Comparison of ENCODE assay signal across 8 cellular contexts in the genomic region with DNA sequence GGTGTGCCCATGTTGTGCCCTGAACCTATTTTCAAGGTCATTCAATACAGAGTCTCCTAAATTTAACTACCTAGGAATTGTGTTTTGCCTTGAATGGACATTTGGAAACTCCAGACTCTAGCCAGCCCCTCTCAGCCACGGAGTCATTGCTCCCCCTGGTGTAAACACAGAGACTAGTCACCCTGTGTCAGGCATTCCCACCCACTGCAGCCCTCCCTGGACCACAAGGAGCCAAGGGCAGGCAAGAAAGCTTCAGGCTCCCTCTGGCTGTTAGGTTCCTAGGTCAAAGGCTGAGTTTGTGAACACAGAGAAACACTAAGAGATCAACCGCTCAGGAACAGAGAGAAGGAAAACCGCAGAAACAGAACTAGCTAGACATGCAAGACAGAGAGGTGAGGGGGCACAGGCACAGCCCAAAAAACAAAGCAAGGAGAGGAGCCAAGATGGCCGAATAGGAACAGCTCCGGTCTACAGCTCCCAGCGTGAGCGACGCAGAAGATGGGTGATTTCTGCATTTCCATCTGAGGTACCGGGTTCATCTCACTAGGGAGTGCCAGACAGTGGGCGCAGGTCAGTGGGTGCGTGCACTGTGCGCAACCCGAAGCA. TPM values are rescaled to one million over a fixed set of nuclear protein-coding genes. Genes with fewer than 3 reads are reported as not detected.
DNase-seq lines count a peak whose midpoint lies in the region; ATAC-seq and TF ChIP-seq lines count a peak whose summit lies in the region.
"Not testable (repeated sequence)": the region's sequence is repeated elsewhere in the genome, so short reads cannot be mapped to it uniquely, and the experiment has no call there.

No MANE protein-coding gene starts in this region.

- not testable (repeated sequence) for H3K27me3 ChIP-seq in Caco-2 (replicated peaks; ENCODE audit: control insufficient read depth, insufficient read depth, low read length); heart right ventricle; thoracic aorta (replicated peaks; ENCODE audit: insufficient read depth)

- H3K27me3 Mint-ChIP-seq in Caco-2 (ENCODE audit: insufficient read depth, unreplicated experiment); chondrocyte (ENCODE audit: low read depth): not testable (repeated sequence)

- peak overlapping the region; percentile 88 for H3K4me3 Mint-ChIP-seq in Caco-2 (ENCODE audit: unreplicated experiment)
- H3K4me3 Mint-ChIP-seq in chondrocyte (ENCODE audit: unreplicated experiment) = not testable (repeated sequence)

- peak in 1 of 2 experiments; percentile 49 for DNase-seq in Caco-2
- DNase-seq in NCI-H524 (lab: John Stamatoyannopoulos, UW) = peak; percentile 20 to 51
- DNase-seq in SW480 (ENCODE audit: low spot score) = peak; percentile 35
- not testable (repeated sequence) for DNase-seq in chondrocyte (ENCODE audit: low spot score); heart right ventricle; thoracic aorta (ENCODE audit: low spot score)
- DNase-seq in myocyte (ENCODE audit: low read depth) = peak; percentile 28

- H3K4me1 Mint-ChIP-seq in Caco-2 (ENCODE audit: low read depth, unreplicated experiment); chondrocyte (ENCODE audit: low read depth): not testable (repeated sequence)

- not testable (repeated sequence) for H3K9me3 Mint-ChIP-seq in Caco-2 (ENCODE audit: unreplicated experiment); chondrocyte (ENCODE audit: low read depth)

- BruUV-seq in Caco-2 (replicated peaks; lab: Mats Ljungman, UMichigan) = TSS peak; percentile 87

- peak overlapping the region; percentile 35 for H3K4me3 ChIP-seq in Caco-2 (ENCODE audit: low read depth, low read length)
- not testable (repeated sequence) for H3K4me3 ChIP-seq in HEK293 (ENCODE audit: low read depth, low read length); heart right ventricle; thoracic aorta

- H3K36me3 ChIP-seq in Caco-2 (ENCODE audit: control insufficient read depth, insufficient read depth, low read length); HEK293 (ENCODE audit: control insufficient read depth in 2 of 2, insufficient read depth in 1 of 2, low read length in 2 of 2); heart right ventricle; thoracic aorta: not testable (repeated sequence)

- not testable (repeated sequence) for H3K9me3 ChIP-seq in Caco-2; HEK293 (ENCODE audit: control insufficient read depth, insufficient read depth, low read depth, low read length); heart right ventricle; thoracic aorta

- peak; percentile 26 to 37 for TF ChIP-seq CTCF in Caco-2 (IDR thresholded peaks at IDR 0.05; ENCODE audit: insufficient read depth in 1 of 2, low read depth in 1 of 2, low read length in 1 of 2, severe bottlenecking in 1 of 2, unreplicated experiment in 1 of 2)
- TF ChIP-seq CTCF in HEK293 (tag by site-specific recombination; IDR thresholded peaks at IDR 0.05) = peak; percentile 36; the same call in 1 of the 2 replicates
- peak; percentile 54 for TF ChIP-seq CTCF in chondrocyte (IDR thresholded peaks at IDR 0.05)
- peak in 8 of 9 donors; percentile 23 to 54 (median 41) for TF ChIP-seq CTCF in heart right ventricle (IDR thresholded peaks at IDR 0.05)
- TF ChIP-seq CTCF in thoracic aorta (IDR thresholded peaks at IDR 0.05) = peak; percentile 50

- H3K4me1 ChIP-seq in Caco-2 = peaks cover 12% of the 10 kb centered on the region; the same call in 1 of the 2 replicates
- H3K4me1 ChIP-seq in HEK293 (ENCODE audit: control insufficient read depth, insufficient read depth, low read length); heart right ventricle; thoracic aorta (ENCODE audit: control insufficient read depth in 1 of 2, low read depth in 2 of 2): not testable (repeated sequence)

- 83 to 87% methylated on average over 13 of the region's 13 CpGs for WGBS in heart right ventricle, 2 donors

- ATAC-seq in heart right ventricle = peak; percentile 44 to 92 (median 84)
- peak; percentile 84 for ATAC-seq in thoracic aorta (ENCODE audit: insufficient number of reproducible peaks, low FRiP score, low read depth)

- not testable (repeated sequence) for H3K36me3 Mint-ChIP-seq in Caco-2 (ENCODE audit: insufficient read depth, unreplicated experiment); chondrocyte (ENCODE audit: low read depth)

- POLR2A ChIA-PET in Caco-2 (lab: Charles Lee); HEK293 (lab: Yijun Ruan, JAX): not testable (repeated sequence)

- intact Hi-C loops in Caco-2 (cut with micrococcal nuclease; ENCODE audit: unreplicated experiment) = not testable (repeated sequence)
- intact Hi-C loops in heart right ventricle (cut with DNase I) = loop anchor here in 1 of 10 donors (10.0 kb wide), 1 partner anchor 172 kb away; no protein-coding TSS in a partner anchor

- CTCF ChIA-PET in Caco-2 (lab: Charles Lee) (interaction anchor here (1.0 kb wide), 1 partner anchor 175 kb away, joined by 3 read pairs; no protein-coding TSS in a partner anchor), HEK293 (lab: Yijun Ruan, JAX) (interaction anchor here (0.6 to 1.1 kb wide), 3 partner anchors 35 to 1232 kb away, joined by 3 to 4 read pairs (median 3); no protein-coding TSS in a partner anchor)

- H3K27ac Mint-ChIP-seq in Caco-2 (ENCODE audit: unreplicated experiment) = peak overlapping the region; percentile 60
- H3K27ac Mint-ChIP-seq in chondrocyte (ENCODE audit: unreplicated experiment) = not testable (repeated sequence)

- H3K27ac ChIP-seq in HEK293 (ENCODE audit: extremely low read depth, low read depth, low read length); heart right ventricle; thoracic aorta: not testable (repeated sequence)

TF ChIP-seq in HEK293, 187 proteins besides CTCF, POLR2A, EP300 and RAD21:
- TF ChIP-seq ZNF223 (tag by site-specific recombination; IDR thresholded peaks at IDR 0.05) = peak; percentile 78; the same call in 1 of the 2 replicates
- 0 out of 2 replicates have a peak, but pooled peaks have one; percentile 46 for TF ChIP-seq ZNF341 (tag by site-specific recombination; IDR thresholded peaks at IDR 0.05; ENCODE audit: low read depth)
- TF ChIP-seq YY1 (tag by site-specific recombination; IDR thresholded peaks at IDR 0.05) = peak; percentile 19; the same call in 1 of the 2 replicates

RNA-seq across cellular contexts. Expression of gene ROPN1B, which starts 32.7 kb away (rescaled TPM):
- total RNA-seq in Caco-2 (2022) (0.30 TPM in 1 of 2 replicates, not detected in the other), chondrocyte (0.10 TPM in 1 of 3 replicates, not detected in the others), heart right ventricle (1 to 10 TPM; 1.2 to 4.7 (median 3.2) TPM), myocyte (not detected in 2 replicates), thoracic aorta (not detected)
- 1 to 10 TPM; 1.5 to 3.7 TPM for polyA plus RNA-seq in heart right ventricle
- polyA plus RNA-seq in myocyte (2012) = not detected
